1 cellular context compared by ENCODE assay signal in genomic region chr3:149610351-149611105, GRCh38.
TF ChIP-seq lines count a peak whose summit lies in the region.

No MANE protein-coding gene starts in this region.

TF ChIP-seq in GM12878, 131 proteins besides CTCF, POLR2A, EP300 and RAD21 (continued from another document):
- TF ChIP-seq, protein P1, sequence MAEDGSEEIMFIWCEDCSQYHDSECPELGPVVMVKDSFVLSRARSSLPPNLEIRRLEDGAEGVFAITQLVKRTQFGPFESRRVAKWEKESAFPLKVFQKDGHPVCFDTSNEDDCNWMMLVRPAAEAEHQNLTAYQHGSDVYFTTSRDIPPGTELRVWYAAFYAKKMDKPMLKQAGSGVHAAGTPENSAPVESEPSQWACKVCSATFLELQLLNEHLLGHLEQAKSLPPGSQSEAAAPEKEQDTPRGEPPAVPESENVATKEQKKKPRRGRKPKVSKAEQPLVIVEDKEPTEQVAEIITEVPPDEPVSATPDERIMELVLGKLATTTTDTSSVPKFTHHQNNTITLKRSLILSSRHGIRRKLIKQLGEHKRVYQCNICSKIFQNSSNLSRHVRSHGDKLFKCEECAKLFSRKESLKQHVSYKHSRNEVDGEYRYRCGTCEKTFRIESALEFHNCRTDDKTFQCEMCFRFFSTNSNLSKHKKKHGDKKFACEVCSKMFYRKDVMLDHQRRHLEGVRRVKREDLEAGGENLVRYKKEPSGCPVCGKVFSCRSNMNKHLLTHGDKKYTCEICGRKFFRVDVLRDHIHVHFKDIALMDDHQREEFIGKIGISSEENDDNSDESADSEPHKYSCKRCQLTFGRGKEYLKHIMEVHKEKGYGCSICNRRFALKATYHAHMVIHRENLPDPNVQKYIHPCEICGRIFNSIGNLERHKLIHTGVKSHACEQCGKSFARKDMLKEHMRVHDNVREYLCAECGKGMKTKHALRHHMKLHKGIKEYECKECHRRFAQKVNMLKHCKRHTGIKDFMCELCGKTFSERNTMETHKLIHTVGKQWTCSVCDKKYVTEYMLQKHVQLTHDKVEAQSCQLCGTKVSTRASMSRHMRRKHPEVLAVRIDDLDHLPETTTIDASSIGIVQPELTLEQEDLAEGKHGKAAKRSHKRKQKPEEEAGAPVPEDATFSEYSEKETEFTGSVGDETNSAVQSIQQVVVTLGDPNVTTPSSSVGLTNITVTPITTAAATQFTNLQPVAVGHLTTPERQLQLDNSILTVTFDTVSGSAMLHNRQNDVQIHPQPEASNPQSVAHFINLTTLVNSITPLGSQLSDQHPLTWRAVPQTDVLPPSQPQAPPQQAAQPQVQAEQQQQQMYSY (CRISPR knock-in tag; IDR thresholded peaks at IDR 0.05): no peak
- no peak for TF ChIP-seq DPF2 (IDR thresholded peaks at IDR 0.05)
- TF ChIP-seq HDAC6 (IDR thresholded peaks at IDR 0.05; ENCODE audit: unreplicated experiment): no peak
TF ChIP-seq in GM12878: peak in this region for 0.
